1 cellular context compared by ENCODE assay signal in genomic region chr16:2971985-2972784, GRCh38.
TF ChIP-seq lines count a peak whose summit lies in the region.

No MANE protein-coding gene starts in this region.

TF ChIP-seq in HepG2, 621 proteins besides CTCF, POLR2A, EP300 and RAD21:
- TF ChIP-seq POLR2AphosphoS5 (IDR thresholded peaks at IDR 0.05; ENCODE audit: low read depth, low read length): peak; percentile 15; the same call in 1 of the 2 replicates
- TF ChIP-seq POLR2G (IDR thresholded peaks at IDR 0.05; ENCODE audit: low read depth, low read length): 0 out of 2 replicates have a peak, but pooled peaks have one; percentile 22
- TF ChIP-seq HNRNPL (IDR thresholded peaks at IDR 0.05; ENCODE audit: low read depth, low read length): 0 out of 2 replicates have a peak, but pooled peaks have one; percentile 4
- no peak for TF ChIP-seq ZKSCAN8 (CRISPR knock-in tag; IDR thresholded peaks at IDR 0.05; ENCODE audit: borderline replicate concordance)
